In genomic region chr16:2682209-2683021, GRCh38 we compare ENCODE assay signal across 8 cellular contexts. TPM values are rescaled to one million over a fixed set of nuclear protein-coding genes. Genes with fewer than 3 reads are reported as not detected.
A peak's percentile ranks its signal among the peaks of the same experiment; 100 is the strongest.
DNase-seq lines count a peak whose midpoint lies in the region; ATAC-seq and TF ChIP-seq lines count a peak whose summit lies in the region.

Gene KCTD5 (plus strand): TSS chr16:2682523. CDS start chr16:2682549, 26 bp downstream.

- H3K9ac ChIP-seq in PC-3 (ENCODE audit: low read length), result peak within 1 kb of the TSS; percentile 98

- no peaks in the 10 kb centered on the region for H3K9me2 ChIP-seq in PC-3 (replicated peaks; ENCODE audit: low read length)

- no peaks in the 10 kb centered on the region for H3F3A ChIP-seq in PC-3 (ENCODE audit: low read length, unreplicated experiment)

- TF ChIP-seq CTCF in PC-3 (conservative IDR thresholded peaks at IDR 0.05; ENCODE audit: low read depth, low read length) (no peak), mucosa of descending colon (IDR thresholded peaks at IDR 0.05) (no peak)

- H3K4me3 ChIP-seq in PC-3 (ENCODE audit: low read length) (peak within 1 kb of the TSS; percentile 99), mucosa of descending colon (peak within 1 kb of the TSS; percentile 81)

- H4K20me1 ChIP-seq in PC-3 (ENCODE audit: low read length), result 0 out of 2 replicates have a peak, but pooled peaks cover 5% of the 10 kb centered on the region

- peak within 1 kb of the TSS; percentile 95 for H3K4me2 ChIP-seq in PC-3 (ENCODE audit: low read length)

- ATAC-seq in GM21528 (IDR thresholded peaks at IDR 0.05; ENCODE audit: low FRiP score, unreplicated experiment) (peak; percentile 59), PC-3 (peak; percentile 82), mucosa of descending colon (peak; percentile 91)

- H3K27ac ChIP-seq in PC-3 (ENCODE audit: low read length) (peak within 1 kb of the TSS; percentile 96), epithelial cell of prostate (peak within 1 kb of the TSS; percentile 79)

- peaks cover 46% of the 10 kb centered on the region for H3K79me2 ChIP-seq in PC-3 (ENCODE audit: low read length)

- TF ChIP-seq EP300 in Ishikawa (IDR thresholded peaks at IDR 0.05; ENCODE audit: borderline replicate concordance), result no peak

- TF ChIP-seq RAD21 in Ishikawa (IDR thresholded peaks at IDR 0.05; ENCODE audit: low read depth), result no peak

- intact Hi-C loops in PC-3 (cut with micrococcal nuclease) (loop anchor here (5.0 kb wide), 1 partner anchor 40 kb away; the partner anchor contains the start of gene PRSS27), mucosa of descending colon (cut with DNase I, micrococcal nuclease) (no loop called here)

- CTCF ChIA-PET in PC-3 (lab: Charles Lee), result no interaction called here

- H3K9me3 ChIP-seq in PC-3 (ENCODE audit: low read length) (no peaks in the 10 kb centered on the region), mucosa of descending colon (no peaks in the 10 kb centered on the region)

- DNase-seq in D341Med (ENCODE audit: low spot score) (peak; percentile 95), PC-3 (peak; percentile 92), activated T-cell treated with anti-CD3 and anti-CD28 coated beads for 48 hours (ENCODE audit: low read depth) (peak; percentile 97), epithelial cell of prostate (ENCODE audit: low read depth, low spot score) (peak; percentile 78), mucosa of descending colon (peak; percentile 98)
- peak; percentile 90 to 93 for DNase-seq in stimulated activated CD8-positive, alpha-beta memory T cell treated with anti-CD3 and anti-CD28 coated beads, Interleukin-4, amount 100 ng/mL, for 1 hour (ENCODE audit: low read depth in 2 of 2, low spot score in 1 of 2)

- H2AFZ ChIP-seq in PC-3 (ENCODE audit: low read length), result peak within 1 kb of the TSS; percentile 67; the same call in 1 of the 2 replicates

- H3K4me1 ChIP-seq in PC-3 (ENCODE audit: insufficient read depth, low read length) (peaks cover 24% of the 10 kb centered on the region), mucosa of descending colon (ENCODE audit: low read depth) (peaks cover 14% of the 10 kb centered on the region)

- no TSS peak for BruUV-seq in PC-3 (replicated peaks; lab: Mats Ljungman, UMichigan)

- H3K27me3 ChIP-seq in PC-3 (ENCODE audit: low read length), result no peaks in the 10 kb centered on the region

- H3K36me3 ChIP-seq in PC-3 (ENCODE audit: low read depth, low read length), result no peaks in the 10 kb centered on the region
- H3K36me3 ChIP-seq in mucosa of descending colon (ENCODE audit: low read depth), result no peaks in the 10 kb centered on the region

- POLR2A ChIA-PET in PC-3 (lab: Charles Lee; ENCODE audit: unreplicated experiment), result interaction anchor here (0.7 to 1.0 kb wide), 2 partner anchors 9 to 287 kb away, joined by 4 to 6 read pairs; no protein-coding TSS in a partner anchor

TF ChIP-seq in Ishikawa, 13 proteins besides CTCF, POLR2A, EP300 and RAD21:
- TF ChIP-seq CREB1 (IDR thresholded peaks at IDR 0.05; ENCODE audit: low read depth) (peak; percentile 73), EGR1 (IDR thresholded peaks at IDR 0.05) (peak; percentile 52; the same call in 1 of the 2 replicates), YY1 (IDR thresholded peaks at IDR 0.05; ENCODE audit: low read depth) (peak; percentile 93), TCF12 (IDR thresholded peaks at IDR 0.05; ENCODE audit: low read depth) (peak; percentile 67), MAX (IDR thresholded peaks at IDR 0.05) (peak; percentile 95), FOXM1 (IDR thresholded peaks at IDR 0.05; ENCODE audit: borderline replicate concordance, low read depth) (no peak), REST (IDR thresholded peaks at IDR 0.05; ENCODE audit: low read depth) (no peak; the same call in 1 of the 2 replicates), TAF1 (IDR thresholded peaks at IDR 0.05; ENCODE audit: low read depth) (peak; percentile 98)
- TF ChIP-seq, protein P1, sequence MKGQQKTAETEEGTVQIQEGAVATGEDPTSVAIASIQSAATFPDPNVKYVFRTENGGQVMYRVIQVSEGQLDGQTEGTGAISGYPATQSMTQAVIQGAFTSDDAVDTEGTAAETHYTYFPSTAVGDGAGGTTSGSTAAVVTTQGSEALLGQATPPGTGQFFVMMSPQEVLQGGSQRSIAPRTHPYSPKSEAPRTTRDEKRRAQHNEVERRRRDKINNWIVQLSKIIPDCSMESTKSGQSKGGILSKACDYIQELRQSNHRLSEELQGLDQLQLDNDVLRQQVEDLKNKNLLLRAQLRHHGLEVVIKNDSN (IDR thresholded peaks at IDR 0.05), result peak; percentile 94
TF ChIP-seq in Ishikawa: peak in this region for 7.

RNA-seq across cellular contexts. Expression of gene KCTD5, which starts in this region (rescaled TPM):
- total RNA-seq in PC-3 (2014; rRNA removed) (52.2 and 62.1 TPM in 2 replicates), mucosa of descending colon (10 to 100 TPM; 28.2 to 80.7 (median 48.5) TPM)

Comparison
In these comparisons a context has a peak if more than half of its experiments do, and no peak if none do; other contexts are left out.
1. Peak in every context shown above with its lines: DNase-seq, ATAC-seq, H3K4me3 ChIP-seq and H3K27ac ChIP-seq.